18 cellular contexts compared by ENCODE assay signal in the genomic region with DNA sequence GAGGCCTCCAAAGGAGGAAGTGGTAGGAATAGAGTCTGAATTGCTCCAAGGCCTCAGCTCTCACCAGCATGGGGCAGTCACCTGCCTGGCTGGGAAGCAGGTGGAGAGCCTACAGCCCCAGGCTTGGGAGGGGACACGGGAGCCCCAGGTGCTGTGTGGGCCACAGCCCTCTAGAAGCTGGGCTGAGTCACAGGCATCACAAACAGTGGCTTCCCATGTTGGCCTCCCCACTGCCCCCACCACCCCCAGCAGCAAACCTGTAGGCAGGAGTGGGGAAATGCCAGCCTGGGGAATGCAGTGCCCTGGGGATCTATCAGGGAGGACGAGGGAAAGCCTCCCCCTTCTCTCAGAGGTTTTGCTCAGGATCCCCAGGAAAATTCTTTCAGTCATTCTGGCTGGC.
DNase-seq lines count a peak whose midpoint lies in the region; ATAC-seq and TF ChIP-seq lines count a peak whose summit lies in the region.
"Had no signal": no experiment of that assay in that cellular context is flagged by ENCODE, and none has a peak within 500 bp of the region (broad histone marks: within the 10 kb centered on the region; RNA-seq: fewer than 3 reads in every experiment).

No MANE protein-coding gene starts in this region.

- H3K36me3 ChIP-seq in Panc1 (ENCODE audit: control insufficient read depth, insufficient read depth, low read length) (no peaks in the 10 kb centered on the region), tibial artery (no peaks in the 10 kb centered on the region)
- H3K36me3 ChIP-seq: BE2C had no signal

- TF ChIP-seq CTCF in Panc1 (IDR thresholded peaks at IDR 0.05) (no peak), tibial artery (IDR thresholded peaks at IDR 0.05) (no peak)

- H3K27ac ChIP-seq in Panc1 (ENCODE audit: low read length): 0 out of 2 replicates have a peak overlapping the region, but pooled peaks have one; percentile 4
- H3K27ac ChIP-seq in tibial artery: peak overlapping the region; percentile 48 to 59
- H3K27ac ChIP-seq: 22Rv1, GM23248 had no signal

- ATAC-seq in Panc1: no peak
- no peak for ATAC-seq in HG02610 (IDR thresholded peaks at IDR 0.05; ENCODE audit: unreplicated experiment)
- ATAC-seq in HG03196 (IDR thresholded peaks at IDR 0.05; ENCODE audit: unreplicated experiment): no peak

- H3K27me3 ChIP-seq in Panc1 (ENCODE audit: control insufficient read depth, insufficient read depth, low read length) (no peaks in the 10 kb centered on the region), tibial artery (no peaks in the 10 kb centered on the region)
- H3K27me3 ChIP-seq: BE2C had no signal

- DNase-seq in NCI-H345 (lab: John Stamatoyannopoulos, UW): peak; percentile 9
- DNase-seq in NCI-H345 treated with DMSO at 0.1 percent for 48 hours (lab: John Stamatoyannopoulos, UW; ENCODE audit: unreplicated experiment): no peak
- no peak for DNase-seq in Panc1 (ENCODE audit: low read depth, low spot score)
- DNase-seq in islet precursor cell: peak; percentile 61
- DNase-seq in tibial artery: no peak
- DNase-seq in NCI-H774 (lab: John Stamatoyannopoulos, UW): no peak
- DNase-seq: BE2C; Calu3; CD4-positive, alpha-beta T cell; DMS53; Kasumi-1; NCI-H1105; NCI-H1694; NCI-H2227 treated with DMSO at 0.1 percent for 48 hours had no signal

- POLR2A ChIA-PET in Panc1 (lab: Charles Lee): no interaction called here

- intact Hi-C loops in Panc1 (cut with micrococcal nuclease; ENCODE audit: unreplicated experiment) (no loop called here), tibial artery (cut with DNase I; ENCODE audit: low total_unique reads) (no loop called here)

- CTCF ChIA-PET in Panc1 (lab: Charles Lee): no interaction called here

- peaks cover 8% of the 10 kb centered on the region for H3K4me1 ChIP-seq in Panc1 (ENCODE audit: control insufficient read depth, insufficient read depth, low read length)
- H3K4me1 ChIP-seq in tibial artery: peaks cover 0 to 54% (median 36%) of the 10 kb centered on the region in 4 donors

- no TSS peak for BruUV-seq in Panc1 (replicated peaks; lab: Mats Ljungman, UMichigan)

- H3K9me3 ChIP-seq in Panc1 (ENCODE audit: control insufficient read depth, insufficient read depth, low read depth, low read length): no peaks in the 10 kb centered on the region
- H3K9me3 ChIP-seq in tibial artery: no peaks in the 10 kb centered on the region
- H3K9me3 ChIP-seq: BE2C had no signal

- no peak overlapping the region for H3K4me3 ChIP-seq in Panc1 (ENCODE audit: low read depth in 2 of 2, low read length in 2 of 2)
- H3K4me3 ChIP-seq in tibial artery: no peak overlapping the region
- H3K4me3 ChIP-seq: GM23248 had no signal

- in situ Hi-C loops in Panc1 (cut with HindIII; ENCODE audit: low pct_unique_long_range_greater_than_20kb, low sequenced_read_pairs): no loop called here

Comparison
In these comparisons a context has a peak if more than half of its experiments do, and no peak if none do; other contexts are left out.
1. DNase-seq: peak in NCI-H345 (single experiment) and islet precursor cell (single experiment); none in NCI-H345 treated with DMSO at 0.1 percent for 48 hours (single experiment), Panc1 (single experiment), tibial artery (0 of 2) and NCI-H774 (single experiment).